1 cellular context compared by ENCODE assay signal in the genomic region with DNA sequence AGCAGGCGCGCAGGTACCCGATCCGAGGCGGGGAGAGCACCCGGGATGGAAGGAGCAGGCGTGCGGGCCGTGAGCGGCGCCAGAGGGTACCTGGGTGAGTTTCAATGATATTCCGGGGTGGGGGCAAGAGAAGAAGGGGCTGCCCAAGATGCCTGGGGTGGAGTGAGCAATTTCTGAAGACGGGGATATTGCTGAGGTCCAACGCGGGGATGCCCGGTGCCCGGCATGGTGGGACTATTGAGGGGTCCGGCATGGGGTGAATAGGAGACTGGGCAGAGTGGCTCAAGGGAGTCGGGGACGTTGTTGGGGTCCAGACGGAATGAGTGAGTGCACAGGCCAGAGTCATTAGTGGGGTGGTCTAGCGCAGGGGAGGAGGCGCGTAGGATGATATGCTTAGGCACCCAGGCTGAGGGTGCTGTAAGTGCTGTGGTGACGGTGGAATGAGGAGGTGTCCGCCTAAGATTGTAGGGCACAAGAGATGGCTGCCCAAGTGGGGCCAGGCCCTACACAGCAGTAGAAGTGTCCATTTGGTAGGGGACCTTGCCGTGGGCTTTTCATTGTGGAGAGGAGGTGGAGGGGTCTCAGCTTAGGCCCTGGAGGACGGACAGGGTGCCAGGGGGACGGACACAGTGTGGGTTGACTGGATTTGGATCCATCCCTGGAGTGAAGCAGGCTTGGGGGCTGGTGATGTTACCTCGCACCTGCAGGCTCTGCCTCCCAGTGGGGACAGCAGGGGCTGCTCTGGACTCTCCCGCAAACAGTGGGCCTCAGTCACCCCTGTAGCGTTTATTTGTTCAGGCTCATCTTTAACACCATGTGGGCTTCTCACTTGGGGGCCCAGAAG.
A peak's percentile ranks its signal among the peaks of the same experiment; 100 is the strongest.
TF ChIP-seq lines count a peak whose summit lies in the region.

No MANE protein-coding gene starts in this region.

TF ChIP-seq in HEK293, 187 proteins besides CTCF, POLR2A, EP300 and RAD21 (continued from another document):
- TF ChIP-seq, protein P1, sequence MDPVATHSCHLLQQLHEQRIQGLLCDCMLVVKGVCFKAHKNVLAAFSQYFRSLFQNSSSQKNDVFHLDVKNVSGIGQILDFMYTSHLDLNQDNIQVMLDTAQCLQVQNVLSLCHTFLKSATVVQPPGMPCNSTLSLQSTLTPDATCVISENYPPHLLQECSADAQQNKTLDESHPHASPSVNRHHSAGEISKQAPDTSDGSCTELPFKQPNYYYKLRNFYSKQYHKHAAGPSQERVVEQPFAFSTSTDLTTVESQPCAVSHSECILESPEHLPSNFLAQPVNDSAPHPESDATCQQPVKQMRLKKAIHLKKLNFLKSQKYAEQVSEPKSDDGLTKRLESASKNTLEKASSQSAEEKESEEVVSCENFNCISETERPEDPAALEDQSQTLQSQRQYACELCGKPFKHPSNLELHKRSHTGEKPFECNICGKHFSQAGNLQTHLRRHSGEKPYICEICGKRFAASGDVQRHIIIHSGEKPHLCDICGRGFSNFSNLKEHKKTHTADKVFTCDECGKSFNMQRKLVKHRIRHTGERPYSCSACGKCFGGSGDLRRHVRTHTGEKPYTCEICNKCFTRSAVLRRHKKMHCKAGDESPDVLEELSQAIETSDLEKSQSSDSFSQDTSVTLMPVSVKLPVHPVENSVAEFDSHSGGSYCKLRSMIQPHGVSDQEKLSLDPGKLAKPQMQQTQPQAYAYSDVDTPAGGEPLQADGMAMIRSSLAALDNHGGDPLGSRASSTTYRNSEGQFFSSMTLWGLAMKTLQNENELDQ (tag by site-specific recombination; IDR thresholded peaks at IDR 0.05; ENCODE audit: low read depth): no peak
- TF ChIP-seq, protein P2, sequence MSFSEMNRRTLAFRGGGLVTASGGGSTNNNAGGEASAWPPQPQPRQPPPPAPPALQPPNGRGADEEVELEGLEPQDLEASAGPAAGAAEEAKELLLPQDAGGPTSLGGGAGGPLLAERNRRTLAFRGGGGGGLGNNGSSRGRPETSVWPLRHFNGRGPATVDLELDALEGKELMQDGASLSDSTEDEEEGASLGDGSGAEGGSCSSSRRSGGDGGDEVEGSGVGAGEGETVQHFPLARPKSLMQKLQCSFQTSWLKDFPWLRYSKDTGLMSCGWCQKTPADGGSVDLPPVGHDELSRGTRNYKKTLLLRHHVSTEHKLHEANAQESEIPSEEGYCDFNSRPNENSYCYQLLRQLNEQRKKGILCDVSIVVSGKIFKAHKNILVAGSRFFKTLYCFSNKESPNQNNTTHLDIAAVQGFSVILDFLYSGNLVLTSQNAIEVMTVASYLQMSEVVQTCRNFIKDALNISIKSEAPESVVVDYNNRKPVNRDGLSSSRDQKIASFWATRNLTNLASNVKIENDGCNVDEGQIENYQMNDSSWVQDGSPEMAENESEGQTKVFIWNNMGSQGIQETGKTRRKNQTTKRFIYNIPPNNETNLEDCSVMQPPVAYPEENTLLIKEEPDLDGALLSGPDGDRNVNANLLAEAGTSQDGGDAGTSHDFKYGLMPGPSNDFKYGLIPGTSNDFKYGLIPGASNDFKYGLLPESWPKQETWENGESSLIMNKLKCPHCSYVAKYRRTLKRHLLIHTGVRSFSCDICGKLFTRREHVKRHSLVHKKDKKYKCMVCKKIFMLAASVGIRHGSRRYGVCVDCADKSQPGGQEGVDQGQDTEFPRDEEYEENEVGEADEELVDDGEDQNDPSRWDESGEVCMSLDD (tag by site-specific recombination; IDR thresholded peaks at IDR 0.05): peak; percentile 46; the same call in 1 of the 2 replicates
- TF ChIP-seq ZIC2 (tag by site-specific recombination; IDR thresholded peaks at IDR 0.05) (peak; percentile 97), ZFP69B (tag by site-specific recombination; IDR thresholded peaks at IDR 0.05) (0 out of 2 replicates have a peak, but pooled peaks have one; percentile 3), ZNF2 (tag by site-specific recombination; IDR thresholded peaks at IDR 0.05) (peak; percentile 86), ZBTB20 (tag by site-specific recombination; IDR thresholded peaks at IDR 0.05) (peak; percentile 91), ZNF394 (tag by site-specific recombination; IDR thresholded peaks at IDR 0.05; ENCODE audit: borderline replicate concordance) (no peak; the same call in 1 of the 2 replicates), GLIS1 (tag by site-specific recombination; IDR thresholded peaks at IDR 0.05) (peak; percentile 94; the same call in 1 of the 2 replicates), ZNF654 (tag by site-specific recombination; IDR thresholded peaks at IDR 0.05; ENCODE audit: low read depth) (no peak), ZNF501 (tag by site-specific recombination; IDR thresholded peaks at IDR 0.05) (0 out of 2 replicates have a peak, but pooled peaks have one; percentile 43), ZNF335 (tag by site-specific recombination; conservative IDR thresholded peaks at IDR 0.05) (peak; percentile 89), ZFHX2 (tag by site-specific recombination; conservative IDR thresholded peaks at IDR 0.05) (peak; percentile 33; the same call in 1 of the 2 replicates)
- TF ChIP-seq, protein P3, sequence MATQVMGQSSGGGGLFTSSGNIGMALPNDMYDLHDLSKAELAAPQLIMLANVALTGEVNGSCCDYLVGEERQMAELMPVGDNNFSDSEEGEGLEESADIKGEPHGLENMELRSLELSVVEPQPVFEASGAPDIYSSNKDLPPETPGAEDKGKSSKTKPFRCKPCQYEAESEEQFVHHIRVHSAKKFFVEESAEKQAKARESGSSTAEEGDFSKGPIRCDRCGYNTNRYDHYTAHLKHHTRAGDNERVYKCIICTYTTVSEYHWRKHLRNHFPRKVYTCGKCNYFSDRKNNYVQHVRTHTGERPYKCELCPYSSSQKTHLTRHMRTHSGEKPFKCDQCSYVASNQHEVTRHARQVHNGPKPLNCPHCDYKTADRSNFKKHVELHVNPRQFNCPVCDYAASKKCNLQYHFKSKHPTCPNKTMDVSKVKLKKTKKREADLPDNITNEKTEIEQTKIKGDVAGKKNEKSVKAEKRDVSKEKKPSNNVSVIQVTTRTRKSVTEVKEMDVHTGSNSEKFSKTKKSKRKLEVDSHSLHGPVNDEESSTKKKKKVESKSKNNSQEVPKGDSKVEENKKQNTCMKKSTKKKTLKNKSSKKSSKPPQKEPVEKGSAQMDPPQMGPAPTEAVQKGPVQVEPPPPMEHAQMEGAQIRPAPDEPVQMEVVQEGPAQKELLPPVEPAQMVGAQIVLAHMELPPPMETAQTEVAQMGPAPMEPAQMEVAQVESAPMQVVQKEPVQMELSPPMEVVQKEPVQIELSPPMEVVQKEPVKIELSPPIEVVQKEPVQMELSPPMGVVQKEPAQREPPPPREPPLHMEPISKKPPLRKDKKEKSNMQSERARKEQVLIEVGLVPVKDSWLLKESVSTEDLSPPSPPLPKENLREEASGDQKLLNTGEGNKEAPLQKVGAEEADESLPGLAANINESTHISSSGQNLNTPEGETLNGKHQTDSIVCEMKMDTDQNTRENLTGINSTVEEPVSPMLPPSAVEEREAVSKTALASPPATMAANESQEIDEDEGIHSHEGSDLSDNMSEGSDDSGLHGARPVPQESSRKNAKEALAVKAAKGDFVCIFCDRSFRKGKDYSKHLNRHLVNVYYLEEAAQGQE (tag by site-specific recombination; IDR thresholded peaks at IDR 0.05): 0 out of 2 replicates have a peak, but pooled peaks have one; percentile 36
- TF ChIP-seq, protein P4, sequence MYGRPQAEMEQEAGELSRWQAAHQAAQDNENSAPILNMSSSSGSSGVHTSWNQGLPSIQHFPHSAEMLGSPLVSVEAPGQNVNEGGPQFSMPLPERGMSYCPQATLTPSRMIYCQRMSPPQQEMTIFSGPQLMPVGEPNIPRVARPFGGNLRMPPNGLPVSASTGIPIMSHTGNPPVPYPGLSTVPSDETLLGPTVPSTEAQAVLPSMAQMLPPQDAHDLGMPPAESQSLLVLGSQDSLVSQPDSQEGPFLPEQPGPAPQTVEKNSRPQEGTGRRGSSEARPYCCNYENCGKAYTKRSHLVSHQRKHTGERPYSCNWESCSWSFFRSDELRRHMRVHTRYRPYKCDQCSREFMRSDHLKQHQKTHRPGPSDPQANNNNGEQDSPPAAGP (tag by site-specific recombination; IDR thresholded peaks at IDR 0.05): no peak
- TF ChIP-seq, protein P5, sequence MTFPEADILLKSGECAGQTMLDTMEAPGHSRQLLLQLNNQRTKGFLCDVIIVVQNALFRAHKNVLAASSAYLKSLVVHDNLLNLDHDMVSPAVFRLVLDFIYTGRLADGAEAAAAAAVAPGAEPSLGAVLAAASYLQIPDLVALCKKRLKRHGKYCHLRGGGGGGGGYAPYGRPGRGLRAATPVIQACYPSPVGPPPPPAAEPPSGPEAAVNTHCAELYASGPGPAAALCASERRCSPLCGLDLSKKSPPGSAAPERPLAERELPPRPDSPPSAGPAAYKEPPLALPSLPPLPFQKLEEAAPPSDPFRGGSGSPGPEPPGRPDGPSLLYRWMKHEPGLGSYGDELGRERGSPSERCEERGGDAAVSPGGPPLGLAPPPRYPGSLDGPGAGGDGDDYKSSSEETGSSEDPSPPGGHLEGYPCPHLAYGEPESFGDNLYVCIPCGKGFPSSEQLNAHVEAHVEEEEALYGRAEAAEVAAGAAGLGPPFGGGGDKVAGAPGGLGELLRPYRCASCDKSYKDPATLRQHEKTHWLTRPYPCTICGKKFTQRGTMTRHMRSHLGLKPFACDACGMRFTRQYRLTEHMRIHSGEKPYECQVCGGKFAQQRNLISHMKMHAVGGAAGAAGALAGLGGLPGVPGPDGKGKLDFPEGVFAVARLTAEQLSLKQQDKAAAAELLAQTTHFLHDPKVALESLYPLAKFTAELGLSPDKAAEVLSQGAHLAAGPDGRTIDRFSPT (tag by site-specific recombination; IDR thresholded peaks at IDR 0.05): 0 out of 2 replicates have a peak, but pooled peaks have one; percentile 3
TF ChIP-seq in HEK293: peak in this region for 19.
